1 cellular context compared by ENCODE assay signal in the genomic region with DNA sequence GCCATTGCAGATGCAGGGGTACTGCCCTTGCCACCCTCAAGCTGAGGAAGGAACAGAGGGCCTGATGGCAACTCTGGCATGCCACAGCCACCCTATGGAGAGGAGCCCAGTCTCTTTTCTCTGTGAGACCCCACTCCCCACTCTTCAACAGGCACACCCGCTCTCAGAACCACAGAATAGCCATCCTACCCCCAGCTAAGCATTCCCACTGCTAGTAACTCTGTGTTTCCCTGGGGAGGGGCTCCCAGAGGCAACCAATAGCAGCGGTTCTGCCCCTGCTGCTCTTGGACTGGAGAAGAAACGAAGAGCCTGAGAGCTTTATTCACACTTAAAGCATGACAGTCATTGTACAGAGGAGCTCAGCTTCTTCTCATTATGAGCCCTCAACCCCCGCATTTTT.
TF ChIP-seq lines count a peak whose summit lies in the region.

No MANE protein-coding gene starts in this region.

TF ChIP-seq in H1, 55 proteins besides CTCF, POLR2A, EP300 and RAD21:
- TF ChIP-seq KDM1A (IDR thresholded peaks at IDR 0.05; ENCODE audit: borderline replicate concordance, low read length) = no peak
- no peak for TF ChIP-seq JUN (IDR thresholded peaks at IDR 0.05; ENCODE audit: low read depth, low read length)
- TF ChIP-seq POLR2AphosphoS5 (IDR thresholded peaks at IDR 0.05; ENCODE audit: low read depth, low read length) = no peak
- no peak for TF ChIP-seq JUND (IDR thresholded peaks at IDR 0.05; ENCODE audit: low read length)
- no peak for TF ChIP-seq TEAD4 (IDR thresholded peaks at IDR 0.05; ENCODE audit: low read depth, low read length)
- no peak for TF ChIP-seq SIRT6 (IDR thresholded peaks at IDR 0.05; ENCODE audit: low read length)
- TF ChIP-seq SIX5 (IDR thresholded peaks at IDR 0.05; ENCODE audit: low read depth, low read length) = no peak
- TF ChIP-seq, protein P1, sequence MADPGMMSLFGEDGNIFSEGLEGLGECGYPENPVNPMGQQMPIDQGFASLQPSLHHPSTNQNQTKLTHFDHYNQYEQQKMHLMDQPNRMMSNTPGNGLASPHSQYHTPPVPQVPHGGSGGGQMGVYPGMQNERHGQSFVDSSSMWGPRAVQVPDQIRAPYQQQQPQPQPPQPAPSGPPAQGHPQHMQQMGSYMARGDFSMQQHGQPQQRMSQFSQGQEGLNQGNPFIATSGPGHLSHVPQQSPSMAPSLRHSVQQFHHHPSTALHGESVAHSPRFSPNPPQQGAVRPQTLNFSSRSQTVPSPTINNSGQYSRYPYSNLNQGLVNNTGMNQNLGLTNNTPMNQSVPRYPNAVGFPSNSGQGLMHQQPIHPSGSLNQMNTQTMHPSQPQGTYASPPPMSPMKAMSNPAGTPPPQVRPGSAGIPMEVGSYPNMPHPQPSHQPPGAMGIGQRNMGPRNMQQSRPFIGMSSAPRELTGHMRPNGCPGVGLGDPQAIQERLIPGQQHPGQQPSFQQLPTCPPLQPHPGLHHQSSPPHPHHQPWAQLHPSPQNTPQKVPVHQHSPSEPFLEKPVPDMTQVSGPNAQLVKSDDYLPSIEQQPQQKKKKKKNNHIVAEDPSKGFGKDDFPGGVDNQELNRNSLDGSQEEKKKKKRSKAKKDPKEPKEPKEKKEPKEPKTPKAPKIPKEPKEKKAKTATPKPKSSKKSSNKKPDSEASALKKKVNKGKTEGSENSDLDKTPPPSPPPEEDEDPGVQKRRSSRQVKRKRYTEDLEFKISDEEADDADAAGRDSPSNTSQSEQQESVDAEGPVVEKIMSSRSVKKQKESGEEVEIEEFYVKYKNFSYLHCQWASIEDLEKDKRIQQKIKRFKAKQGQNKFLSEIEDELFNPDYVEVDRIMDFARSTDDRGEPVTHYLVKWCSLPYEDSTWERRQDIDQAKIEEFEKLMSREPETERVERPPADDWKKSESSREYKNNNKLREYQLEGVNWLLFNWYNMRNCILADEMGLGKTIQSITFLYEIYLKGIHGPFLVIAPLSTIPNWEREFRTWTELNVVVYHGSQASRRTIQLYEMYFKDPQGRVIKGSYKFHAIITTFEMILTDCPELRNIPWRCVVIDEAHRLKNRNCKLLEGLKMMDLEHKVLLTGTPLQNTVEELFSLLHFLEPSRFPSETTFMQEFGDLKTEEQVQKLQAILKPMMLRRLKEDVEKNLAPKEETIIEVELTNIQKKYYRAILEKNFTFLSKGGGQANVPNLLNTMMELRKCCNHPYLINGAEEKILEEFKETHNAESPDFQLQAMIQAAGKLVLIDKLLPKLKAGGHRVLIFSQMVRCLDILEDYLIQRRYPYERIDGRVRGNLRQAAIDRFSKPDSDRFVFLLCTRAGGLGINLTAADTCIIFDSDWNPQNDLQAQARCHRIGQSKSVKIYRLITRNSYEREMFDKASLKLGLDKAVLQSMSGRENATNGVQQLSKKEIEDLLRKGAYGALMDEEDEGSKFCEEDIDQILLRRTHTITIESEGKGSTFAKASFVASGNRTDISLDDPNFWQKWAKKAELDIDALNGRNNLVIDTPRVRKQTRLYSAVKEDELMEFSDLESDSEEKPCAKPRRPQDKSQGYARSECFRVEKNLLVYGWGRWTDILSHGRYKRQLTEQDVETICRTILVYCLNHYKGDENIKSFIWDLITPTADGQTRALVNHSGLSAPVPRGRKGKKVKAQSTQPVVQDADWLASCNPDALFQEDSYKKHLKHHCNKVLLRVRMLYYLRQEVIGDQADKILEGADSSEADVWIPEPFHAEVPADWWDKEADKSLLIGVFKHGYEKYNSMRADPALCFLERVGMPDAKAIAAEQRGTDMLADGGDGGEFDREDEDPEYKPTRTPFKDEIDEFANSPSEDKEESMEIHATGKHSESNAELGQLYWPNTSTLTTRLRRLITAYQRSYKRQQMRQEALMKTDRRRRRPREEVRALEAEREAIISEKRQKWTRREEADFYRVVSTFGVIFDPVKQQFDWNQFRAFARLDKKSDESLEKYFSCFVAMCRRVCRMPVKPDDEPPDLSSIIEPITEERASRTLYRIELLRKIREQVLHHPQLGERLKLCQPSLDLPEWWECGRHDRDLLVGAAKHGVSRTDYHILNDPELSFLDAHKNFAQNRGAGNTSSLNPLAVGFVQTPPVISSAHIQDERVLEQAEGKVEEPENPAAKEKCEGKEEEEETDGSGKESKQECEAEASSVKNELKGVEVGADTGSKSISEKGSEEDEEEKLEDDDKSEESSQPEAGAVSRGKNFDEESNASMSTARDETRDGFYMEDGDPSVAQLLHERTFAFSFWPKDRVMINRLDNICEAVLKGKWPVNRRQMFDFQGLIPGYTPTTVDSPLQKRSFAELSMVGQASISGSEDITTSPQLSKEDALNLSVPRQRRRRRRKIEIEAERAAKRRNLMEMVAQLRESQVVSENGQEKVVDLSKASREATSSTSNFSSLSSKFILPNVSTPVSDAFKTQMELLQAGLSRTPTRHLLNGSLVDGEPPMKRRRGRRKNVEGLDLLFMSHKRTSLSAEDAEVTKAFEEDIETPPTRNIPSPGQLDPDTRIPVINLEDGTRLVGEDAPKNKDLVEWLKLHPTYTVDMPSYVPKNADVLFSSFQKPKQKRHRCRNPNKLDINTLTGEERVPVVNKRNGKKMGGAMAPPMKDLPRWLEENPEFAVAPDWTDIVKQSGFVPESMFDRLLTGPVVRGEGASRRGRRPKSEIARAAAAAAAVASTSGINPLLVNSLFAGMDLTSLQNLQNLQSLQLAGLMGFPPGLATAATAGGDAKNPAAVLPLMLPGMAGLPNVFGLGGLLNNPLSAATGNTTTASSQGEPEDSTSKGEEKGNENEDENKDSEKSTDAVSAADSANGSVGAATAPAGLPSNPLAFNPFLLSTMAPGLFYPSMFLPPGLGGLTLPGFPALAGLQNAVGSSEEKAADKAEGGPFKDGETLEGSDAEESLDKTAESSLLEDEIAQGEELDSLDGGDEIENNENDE (IDR thresholded peaks at IDR 0.05; ENCODE audit: insufficient replicate concordance, low read length) = no peak
- TF ChIP-seq CHD1 (IDR thresholded peaks at IDR 0.05; ENCODE audit: low read depth, low read length) = no peak
- TF ChIP-seq RXRA (IDR thresholded peaks at IDR 0.05; ENCODE audit: insufficient read depth, low read depth, low read length) = no peak
- no peak for TF ChIP-seq CEBPB (IDR thresholded peaks at IDR 0.05; ENCODE audit: low read depth, low read length)
- TF ChIP-seq ATF3 (IDR thresholded peaks at IDR 0.05; ENCODE audit: insufficient read depth, low read depth, low read length) = no peak
- TF ChIP-seq SAP30 (IDR thresholded peaks at IDR 0.05; ENCODE audit: insufficient read depth, insufficient replicate concordance, low read length) = no peak
- no peak for TF ChIP-seq TCF12 (IDR thresholded peaks at IDR 0.05; ENCODE audit: low read depth, low read length)
- TF ChIP-seq SRF (IDR thresholded peaks at IDR 0.05; ENCODE audit: low read depth, low read length) = no peak
- TF ChIP-seq CTBP2 (IDR thresholded peaks at IDR 0.05; ENCODE audit: borderline replicate concordance, insufficient read depth, insufficient read length, low read length) = no peak
